Comparison of ENCODE assay signal across 8 cellular contexts in the genomic region with DNA sequence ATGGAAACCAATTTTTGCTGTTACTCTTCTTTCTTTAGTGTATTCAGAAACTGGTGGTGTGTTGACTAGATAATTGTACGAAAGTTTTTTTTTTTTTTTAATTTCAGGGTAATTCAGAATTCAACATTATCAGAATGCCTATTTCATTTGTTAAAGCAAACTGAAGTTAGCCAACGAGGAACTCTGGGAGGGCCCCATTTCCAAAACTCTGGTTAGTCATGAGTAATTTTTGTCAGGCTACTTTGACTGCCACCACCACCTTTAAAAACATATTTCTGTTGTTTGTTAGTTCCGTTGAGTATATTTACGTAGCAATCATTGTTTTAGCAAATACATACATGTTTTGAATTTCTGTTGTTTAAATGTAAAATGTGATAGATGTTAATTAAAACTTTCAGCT. TPM values are rescaled to one million over a fixed set of nuclear protein-coding genes. Genes with fewer than 3 reads are reported as not detected.
DNase-seq lines count a peak whose midpoint lies in the region; ATAC-seq, FAIRE-seq and TF ChIP-seq lines count a peak whose summit lies in the region.

No MANE protein-coding gene starts in this region.

- no TSS peak for BruUV-seq in HCT116 (replicated peaks; lab: Mats Ljungman, UMichigan)

- peak overlapping the region; percentile 73; the same call in 1 of the 2 replicates for H3K27ac ChIP-seq in HCT116 (ENCODE audit: low read depth, low read length)
- peak overlapping the region; percentile 76 for H3K27ac ChIP-seq in VCaP
- H3K27ac ChIP-seq in gastroesophageal sphincter: peak overlapping the region in 3 of 4 donors; percentile 84 to 89 (median 88)
- peak overlapping the region in 11 of 21 experiments; percentile 48 to 87 (median 77) for H3K27ac ChIP-seq in skin epidermis
- no peak overlapping the region for H3K27ac ChIP-seq in small intestine (ENCODE audit: low read depth in 1 of 2, low read length in 1 of 2)

- ATAC-seq in HCT116 (no peak), gastroesophageal sphincter (no peak), HG03439 (IDR thresholded peaks at IDR 0.05; ENCODE audit: unreplicated experiment) (no peak)

- H3K4me3 ChIP-seq in HCT116 (replicated peaks in 1 of 2; ENCODE audit: low read depth in 1 of 2, low read length in 2 of 2): peak overlapping the region; percentile 90 to 92
- peak overlapping the region; percentile 86 to 100 for H3K4me3 ChIP-seq in gastroesophageal sphincter
- H3K4me3 ChIP-seq in skin epidermis: peak overlapping the region; percentile 50 to 87 (median 74)
- peak overlapping the region in 1 of 2 donors; percentile 82 for H3K4me3 ChIP-seq in small intestine (ENCODE audit: low read depth in 1 of 2, low read length in 2 of 2)

- WGBS in gastroesophageal sphincter (ENCODE audit: low coverage in 1 of 2), 2 donors: 13 to 14% methylated on average over 3 to 4 of the region's 4 CpGs
- 13 to 18% (median 17%) methylated on average over 4 of the region's 4 CpGs for WGBS in small intestine, 3 donors

- no peaks in the 10 kb centered on the region for H3K9me2 ChIP-seq in HCT116 (ENCODE audit: insufficient read depth)

- intact Hi-C loops in HCT116 (cut with micrococcal nuclease): no loop called here

- TF ChIP-seq CTCF in HCT116 (IDR thresholded peaks at IDR 0.05 in 2 of 3, conservative IDR thresholded peaks at IDR 0.05 in 1 of 3; ENCODE audit: borderline replicate concordance in 1 of 3, insufficient read depth in 1 of 3, low read depth in 2 of 3, low read length in 2 of 3) (no peak), VCaP (conservative IDR thresholded peaks at IDR 0.05) (no peak), gastroesophageal sphincter (IDR thresholded peaks at IDR 0.05) (no peak)

- TF ChIP-seq POLR2A in HCT116 (IDR thresholded peaks at IDR 0.05; ENCODE audit: borderline replicate concordance, extremely low read depth, insufficient read depth, insufficient read length) (no peak), gastroesophageal sphincter (IDR thresholded peaks at IDR 0.05) (no peak)

- DNase-seq in HCT116 (ENCODE audit: low read depth, low spot score) (no peak), T-helper 9 cell (no peak), small intestine (no peak), mucosa of gallbladder (ENCODE audit: low spot score) (no peak)

- H3K4me1 ChIP-seq in HCT116 (ENCODE audit: control insufficient read depth in 1 of 2, insufficient read depth in 2 of 2, low read length in 2 of 2) (peaks cover 4 to 11% of the 10 kb centered on the region in 2 experiments; a peak in 2 of 4 replicates), gastroesophageal sphincter (peaks cover 17 to 62% (median 20%) of the 10 kb centered on the region in 3 donors), small intestine (ENCODE audit: control insufficient read depth in 2 of 2, insufficient read depth in 1 of 2, low read depth in 1 of 2, low read length in 1 of 2) (peaks cover 3% of the 10 kb centered on the region in 2 donors)

- peak overlapping the region; percentile 89 for H3K4me2 ChIP-seq in HCT116 (ENCODE audit: low read length)

- RAD21 ChIA-PET in HCT116 (lab: Charles Lee; ENCODE audit: low non-redundant PET in 1 of 2, low total read pairs in 2 of 2, uncharacterized antibody in 2 of 2, unreplicated experiment in 2 of 2): no interaction called here

- no peaks in the 10 kb centered on the region for H3K27me3 ChIP-seq in HCT116 (ENCODE audit: insufficient read depth, low read length)
- H3K27me3 ChIP-seq in gastroesophageal sphincter: no peaks in the 10 kb centered on the region
- no peaks in the 10 kb centered on the region for H3K27me3 ChIP-seq in small intestine (ENCODE audit: control insufficient read depth in 2 of 2, insufficient read depth in 2 of 2, low read length in 2 of 2)

- CTCF ChIA-PET in HCT116 (lab: Charles Lee): interaction anchor here (1.9 kb wide), 1 partner anchor 213 kb away, joined by 8 read pairs; no protein-coding TSS in a partner anchor

- H2AFZ ChIP-seq in HCT116 (ENCODE audit: low read depth, low read length, poor library complexity, severe bottlenecking): no peak overlapping the region

- peaks cover 13 to 19% of the 10 kb centered on the region in 2 experiments; a peak in 2 of 4 replicates for H3K36me3 ChIP-seq in HCT116 (ENCODE audit: control insufficient read depth in 1 of 2, insufficient read depth in 2 of 2, low read length in 2 of 2)
- H3K36me3 ChIP-seq in gastroesophageal sphincter: peaks cover 0 to 19% of the 10 kb centered on the region in 2 donors
- H3K36me3 ChIP-seq in small intestine (ENCODE audit: control insufficient read depth in 2 of 2, insufficient read depth in 2 of 2, low read length in 2 of 2): peaks cover 0 to 2% of the 10 kb centered on the region in 2 donors

- no peak for FAIRE-seq in small intestine (lab: Jason Lieb, UNC)

- TF ChIP-seq EP300 in gastroesophageal sphincter (IDR thresholded peaks at IDR 0.05): no peak

- no peaks in the 10 kb centered on the region for H4K20me1 ChIP-seq in HCT116 (ENCODE audit: insufficient read depth)

- H3K9ac ChIP-seq in HCT116 (ENCODE audit: low read length): peak overlapping the region; percentile 80

- H3K9me3 ChIP-seq in HCT116 (ENCODE audit: control insufficient read depth in 1 of 2, insufficient read depth in 1 of 2, low read depth in 1 of 2, low read length in 2 of 2): no peaks in the 10 kb centered on the region
- H3K9me3 ChIP-seq in gastroesophageal sphincter: no peaks in the 10 kb centered on the region
- no peaks in the 10 kb centered on the region for H3K9me3 ChIP-seq in small intestine (ENCODE audit: control insufficient read depth, low read depth)

- no peak for TF ChIP-seq RAD21 in HCT116 (IDR thresholded peaks at IDR 0.05; ENCODE audit: low read depth)

- POLR2A ChIA-PET in HCT116 (lab: Charles Lee): interaction anchor here (1.0 to 1.3 kb wide), 2 partner anchors 207 to 249 kb away, joined by 3 read pairs; partner anchors contain the start of gene ZKSCAN3

- H3K79me2 ChIP-seq in HCT116 (ENCODE audit: insufficient read depth, low read length): peaks cover 50% of the 10 kb centered on the region

TF ChIP-seq in HCT116, 20 proteins besides CTCF, POLR2A, EP300 and RAD21:
- TF ChIP-seq, protein P1, sequence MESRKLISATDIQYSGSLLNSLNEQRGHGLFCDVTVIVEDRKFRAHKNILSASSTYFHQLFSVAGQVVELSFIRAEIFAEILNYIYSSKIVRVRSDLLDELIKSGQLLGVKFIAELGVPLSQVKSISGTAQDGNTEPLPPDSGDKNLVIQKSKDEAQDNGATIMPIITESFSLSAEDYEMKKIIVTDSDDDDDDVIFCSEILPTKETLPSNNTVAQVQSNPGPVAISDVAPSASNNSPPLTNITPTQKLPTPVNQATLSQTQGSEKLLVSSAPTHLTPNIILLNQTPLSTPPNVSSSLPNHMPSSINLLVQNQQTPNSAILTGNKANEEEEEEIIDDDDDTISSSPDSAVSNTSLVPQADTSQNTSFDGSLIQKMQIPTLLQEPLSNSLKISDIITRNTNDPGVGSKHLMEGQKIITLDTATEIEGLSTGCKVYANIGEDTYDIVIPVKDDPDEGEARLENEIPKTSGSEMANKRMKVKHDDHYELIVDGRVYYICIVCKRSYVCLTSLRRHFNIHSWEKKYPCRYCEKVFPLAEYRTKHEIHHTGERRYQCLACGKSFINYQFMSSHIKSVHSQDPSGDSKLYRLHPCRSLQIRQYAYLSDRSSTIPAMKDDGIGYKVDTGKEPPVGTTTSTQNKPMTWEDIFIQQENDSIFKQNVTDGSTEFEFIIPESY (IDR thresholded peaks at IDR 0.05; ENCODE audit: extremely low read depth, insufficient replicate concordance, low read length): no peak
- TF ChIP-seq, protein P2, sequence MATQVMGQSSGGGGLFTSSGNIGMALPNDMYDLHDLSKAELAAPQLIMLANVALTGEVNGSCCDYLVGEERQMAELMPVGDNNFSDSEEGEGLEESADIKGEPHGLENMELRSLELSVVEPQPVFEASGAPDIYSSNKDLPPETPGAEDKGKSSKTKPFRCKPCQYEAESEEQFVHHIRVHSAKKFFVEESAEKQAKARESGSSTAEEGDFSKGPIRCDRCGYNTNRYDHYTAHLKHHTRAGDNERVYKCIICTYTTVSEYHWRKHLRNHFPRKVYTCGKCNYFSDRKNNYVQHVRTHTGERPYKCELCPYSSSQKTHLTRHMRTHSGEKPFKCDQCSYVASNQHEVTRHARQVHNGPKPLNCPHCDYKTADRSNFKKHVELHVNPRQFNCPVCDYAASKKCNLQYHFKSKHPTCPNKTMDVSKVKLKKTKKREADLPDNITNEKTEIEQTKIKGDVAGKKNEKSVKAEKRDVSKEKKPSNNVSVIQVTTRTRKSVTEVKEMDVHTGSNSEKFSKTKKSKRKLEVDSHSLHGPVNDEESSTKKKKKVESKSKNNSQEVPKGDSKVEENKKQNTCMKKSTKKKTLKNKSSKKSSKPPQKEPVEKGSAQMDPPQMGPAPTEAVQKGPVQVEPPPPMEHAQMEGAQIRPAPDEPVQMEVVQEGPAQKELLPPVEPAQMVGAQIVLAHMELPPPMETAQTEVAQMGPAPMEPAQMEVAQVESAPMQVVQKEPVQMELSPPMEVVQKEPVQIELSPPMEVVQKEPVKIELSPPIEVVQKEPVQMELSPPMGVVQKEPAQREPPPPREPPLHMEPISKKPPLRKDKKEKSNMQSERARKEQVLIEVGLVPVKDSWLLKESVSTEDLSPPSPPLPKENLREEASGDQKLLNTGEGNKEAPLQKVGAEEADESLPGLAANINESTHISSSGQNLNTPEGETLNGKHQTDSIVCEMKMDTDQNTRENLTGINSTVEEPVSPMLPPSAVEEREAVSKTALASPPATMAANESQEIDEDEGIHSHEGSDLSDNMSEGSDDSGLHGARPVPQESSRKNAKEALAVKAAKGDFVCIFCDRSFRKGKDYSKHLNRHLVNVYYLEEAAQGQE (IDR thresholded peaks at IDR 0.05; ENCODE audit: low read depth): no peak

RNA-seq across cellular contexts. Expression of gene ZKSCAN8, which starts 0.8 kb away (rescaled TPM):
- 20.7 TPM for total RNA-seq in HCT116 (2021; ENCODE audit: unreplicated experiment)
- polyA plus RNA-seq in HCT116 (2012): 8.4 and 10.2 TPM in 2 replicates
- 10 to 100 TPM; 22.0 to 32.7 (median 29.6) TPM for total RNA-seq in gastroesophageal sphincter
- polyA plus RNA-seq in small intestine: 1 to 10 TPM; 1.1 to 3.0 (median 1.6) TPM
- 16.5 TPM for total RNA-seq in mucosa of gallbladder

RNA-seq across cellular contexts. Expression of gene ZSCAN16, which starts 18.0 kb away (rescaled TPM):
- total RNA-seq in HCT116 (2021; ENCODE audit: unreplicated experiment): 5.0 TPM
- 4.0 and 7.8 TPM in 2 replicates for polyA plus RNA-seq in HCT116 (2012)
- 1 to 10 TPM; 4.4 to 7.1 (median 5.0) TPM for total RNA-seq in gastroesophageal sphincter
- 10 to 100 TPM in 2 of 3 donors, 1 to 10 TPM in 1; 8.6 to 15.4 (median 11.3) TPM for polyA plus RNA-seq in small intestine
- 5.8 TPM for total RNA-seq in mucosa of gallbladder

Comparison
In these comparisons a context has a peak if more than half of its experiments do, and no peak if none do; other contexts are left out.
1. H3K27ac ChIP-seq: peak in HCT116 (single experiment), VCaP (single experiment), gastroesophageal sphincter (3 of 4) and skin epidermis (11 of 21); none in small intestine (0 of 2).